16 cellular contexts compared by ENCODE assay signal in the genomic region with DNA sequence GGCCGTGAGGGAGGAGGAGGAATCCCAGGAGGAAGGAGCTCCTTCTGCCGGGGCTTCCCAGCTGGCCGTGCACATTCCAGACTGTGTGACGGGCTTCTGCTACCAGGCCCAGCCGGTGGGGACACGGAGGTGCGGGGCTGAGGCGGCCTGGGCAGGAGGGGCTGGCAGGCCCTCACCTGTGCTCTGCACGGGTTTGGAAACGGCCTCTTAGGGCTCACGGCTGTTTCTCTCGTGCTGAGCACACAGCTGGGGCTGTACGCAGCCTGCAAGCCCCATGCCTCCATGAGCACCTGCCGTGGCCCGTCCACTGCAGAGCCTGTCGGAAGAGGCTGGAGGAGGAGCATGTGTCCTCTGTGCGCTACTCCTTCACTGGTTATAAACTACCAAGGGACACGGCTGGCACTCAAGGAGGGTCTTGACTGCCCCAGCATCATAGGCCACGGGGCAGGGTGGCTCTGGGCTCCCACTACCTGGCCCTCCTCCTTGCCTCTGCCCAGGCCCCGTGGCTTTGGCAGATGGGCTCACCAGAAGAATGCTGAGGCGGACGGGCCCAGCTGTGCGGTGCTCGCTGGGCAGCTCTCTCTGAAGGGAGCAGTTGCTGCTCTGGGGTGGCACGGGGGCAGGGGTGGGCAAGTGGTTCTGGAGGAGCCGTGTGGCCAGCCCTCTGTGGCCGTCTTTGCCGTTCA. TPM values are rescaled to one million over a fixed set of nuclear protein-coding genes. Genes with fewer than 3 reads are reported as not detected.
DNase-seq lines count a peak whose midpoint lies in the region; ATAC-seq and TF ChIP-seq lines count a peak whose summit lies in the region.
"Had no signal": no experiment of that assay in that cellular context is flagged by ENCODE, and none has a peak within 500 bp of the region (broad histone marks: within the 10 kb centered on the region; RNA-seq: fewer than 3 reads in every experiment).

No MANE protein-coding gene starts in this region.

- no peaks in the 10 kb centered on the region for H3K9me3 ChIP-seq in trophoblast cell (ENCODE audit: insufficient read depth, low read depth, low read length)
- H3K9me3 ChIP-seq: gastrocnemius medialis had no signal

- no peak overlapping the region for H3K4ac ChIP-seq in trophoblast cell (ENCODE audit: low read depth, low read length)

- intact Hi-C loops in activated CD8-positive, alpha-beta T cell treated with anti-CD3 and anti-CD28 coated beads for 36 hours (cut with micrococcal nuclease): no loop called here
- intact Hi-C loops in activated B cell treated with CpG ODN at 0.5 μM for 24 hours (cut with micrococcal nuclease): no loop called here

- no peak overlapping the region for H3K27ac ChIP-seq in trophoblast cell (ENCODE audit: low read depth, low read length)
- H3K27ac ChIP-seq: gastrocnemius medialis, parathyroid adenoma, SK-N-MC had no signal

- H2BK5ac ChIP-seq in trophoblast cell (ENCODE audit: low read depth, low read length, poor library complexity): no peak overlapping the region

- H3K36me3 ChIP-seq in trophoblast cell (ENCODE audit: control insufficient read depth in 1 of 2, insufficient read depth in 2 of 2, low read length in 2 of 2): peaks cover 9 to 10% of the 10 kb centered on the region in 2 experiments

- no peak overlapping the region for H3K4me3 Mint-ChIP-seq in activated CD8-positive, alpha-beta T cell treated with anti-CD3 and anti-CD28 coated beads, Interleukin-2, amount 10 ng/mL, durations not matched to agents 7 days and 5 days
- no peak overlapping the region for H3K4me3 Mint-ChIP-seq in activated CD8-positive, alpha-beta T cell treated with anti-CD3 and anti-CD28 coated beads for 36 hours
- H3K4me3 Mint-ChIP-seq in activated B cell treated with CpG ODN at 0.5 μM for 24 hours (no peak overlapping the region), nephron progenitor cell (no peak overlapping the region)
- no peak overlapping the region for H3K4me3 Mint-ChIP-seq in stimulated activated effector memory CD8-positive, alpha-beta T cell treated with anti-CD3 and anti-CD28 coated beads, Interleukin-12 subunit alpha, Interleukin-12 subunit beta, amount 100 ng/mL, for 72 hours
- H3K4me3 Mint-ChIP-seq: central memory CD8-positive, alpha-beta T cell had no signal

- WGBS in trophoblast cell (ENCODE audit: extremely low coverage, insufficient coverage, insufficient read length): no CpG with 5 or more reads among the region's 28 CpGs

- H4K91ac ChIP-seq in trophoblast cell (ENCODE audit: low read depth, low read length): no peak overlapping the region

- peak; percentile 8 for DNase-seq in activated CD8-positive, alpha-beta T cell treated with anti-CD3 and anti-CD28 coated beads, Interleukin-2, amount 10 ng/mL, durations not matched to agents 7 days and 5 days
- no peak for DNase-seq in activated CD8-positive, alpha-beta T cell treated with anti-CD3 and anti-CD28 coated beads for 36 hours
- DNase-seq in activated B cell treated with CpG ODN at 0.5 μM for 24 hours (peak; percentile 8), left lobe of liver (ENCODE audit: low spot score) (peak; percentile 36), trophoblast cell (no peak), nephron progenitor cell (no peak)
- DNase-seq in stimulated activated effector memory CD8-positive, alpha-beta T cell treated with anti-CD3 and anti-CD28 coated beads, Interleukin-12 subunit alpha, Interleukin-12 subunit beta, amount 100 ng/mL, for 72 hours (ENCODE audit: low spot score in 2 of 2): peak; percentile 1 to 37
- DNase-seq: CD4-positive, alpha-beta memory T cell; gastrocnemius medialis; Kasumi-1; NCI-H1694 treated with DMSO at 0.1 percent for 48 hours; NCI-H510A had no signal

- no peak overlapping the region for H3K14ac ChIP-seq in trophoblast cell (ENCODE audit: low read length)

- peaks cover 12% of the 10 kb centered on the region for H3K36me3 Mint-ChIP-seq in activated CD8-positive, alpha-beta T cell treated with anti-CD3 and anti-CD28 coated beads, Interleukin-2, amount 10 ng/mL, durations not matched to agents 7 days and 5 days (ENCODE audit: low read depth)
- peaks cover 5% of the 10 kb centered on the region for H3K36me3 Mint-ChIP-seq in activated CD8-positive, alpha-beta T cell treated with anti-CD3 and anti-CD28 coated beads for 36 hours (ENCODE audit: low read depth)
- H3K36me3 Mint-ChIP-seq in activated B cell treated with CpG ODN at 0.5 μM for 24 hours (ENCODE audit: low read depth) (peaks cover 20% of the 10 kb centered on the region), nephron progenitor cell (ENCODE audit: low read depth) (peaks cover 39% of the 10 kb centered on the region)
- H3K36me3 Mint-ChIP-seq in stimulated activated effector memory CD8-positive, alpha-beta T cell treated with anti-CD3 and anti-CD28 coated beads, Interleukin-12 subunit alpha, Interleukin-12 subunit beta, amount 100 ng/mL, for 72 hours: peaks cover 19% of the 10 kb centered on the region

- H3K23ac ChIP-seq in trophoblast cell (ENCODE audit: low read length): no peak overlapping the region

- H3K4me3 ChIP-seq in trophoblast cell (ENCODE audit: low read depth, low read length): no peak overlapping the region
- H3K4me3 ChIP-seq: gastrocnemius medialis, SK-N-MC had no signal

- no peaks in the 10 kb centered on the region for H3K79me2 ChIP-seq in trophoblast cell (ENCODE audit: control insufficient read depth, insufficient read depth, low read length, poor library complexity)
- H3K79me2 ChIP-seq: parathyroid adenoma had no signal

- H3K9me3 Mint-ChIP-seq in activated CD8-positive, alpha-beta T cell treated with anti-CD3 and anti-CD28 coated beads, Interleukin-2, amount 10 ng/mL, durations not matched to agents 7 days and 5 days (ENCODE audit: insufficient read depth): no peaks in the 10 kb centered on the region
- no peaks in the 10 kb centered on the region for H3K9me3 Mint-ChIP-seq in activated CD8-positive, alpha-beta T cell treated with anti-CD3 and anti-CD28 coated beads for 36 hours
- H3K9me3 Mint-ChIP-seq in activated B cell treated with CpG ODN at 0.5 μM for 24 hours: no peaks in the 10 kb centered on the region
- no peaks in the 10 kb centered on the region for H3K9me3 Mint-ChIP-seq in stimulated activated effector memory CD8-positive, alpha-beta T cell treated with anti-CD3 and anti-CD28 coated beads, Interleukin-12 subunit alpha, Interleukin-12 subunit beta, amount 100 ng/mL, for 72 hours
- peaks cover 19% of the 10 kb centered on the region for H3K9me3 Mint-ChIP-seq in nephron progenitor cell
- H3K9me3 Mint-ChIP-seq: central memory CD8-positive, alpha-beta T cell had no signal

- H3K27ac Mint-ChIP-seq in activated CD8-positive, alpha-beta T cell treated with anti-CD3 and anti-CD28 coated beads, Interleukin-2, amount 10 ng/mL, durations not matched to agents 7 days and 5 days: no peak overlapping the region
- no peak overlapping the region for H3K27ac Mint-ChIP-seq in activated CD8-positive, alpha-beta T cell treated with anti-CD3 and anti-CD28 coated beads for 36 hours
- H3K27ac Mint-ChIP-seq in activated B cell treated with CpG ODN at 0.5 μM for 24 hours (no peak overlapping the region), nephron progenitor cell (no peak overlapping the region)
- H3K27ac Mint-ChIP-seq in stimulated activated effector memory CD8-positive, alpha-beta T cell treated with anti-CD3 and anti-CD28 coated beads, Interleukin-12 subunit alpha, Interleukin-12 subunit beta, amount 100 ng/mL, for 72 hours: no peak overlapping the region

- H3K79me1 ChIP-seq in trophoblast cell (ENCODE audit: low read length): no peaks in the 10 kb centered on the region

- no peak overlapping the region for H3K18ac ChIP-seq in trophoblast cell (ENCODE audit: low read length)

- no peaks in the 10 kb centered on the region for H3K27me3 Mint-ChIP-seq in activated CD8-positive, alpha-beta T cell treated with anti-CD3 and anti-CD28 coated beads, Interleukin-2, amount 10 ng/mL, durations not matched to agents 7 days and 5 days (ENCODE audit: low read depth)
- H3K27me3 Mint-ChIP-seq in activated CD8-positive, alpha-beta T cell treated with anti-CD3 and anti-CD28 coated beads for 36 hours: no peaks in the 10 kb centered on the region
- H3K27me3 Mint-ChIP-seq in activated B cell treated with CpG ODN at 0.5 μM for 24 hours: no peaks in the 10 kb centered on the region
- H3K27me3 Mint-ChIP-seq in nephron progenitor cell (ENCODE audit: low read depth, poor library complexity): peaks cover 14% of the 10 kb centered on the region
- H3K27me3 Mint-ChIP-seq: CD4-positive, alpha-beta memory T cell; central memory CD8-positive, alpha-beta T cell had no signal

- H3K4me1 ChIP-seq in trophoblast cell (ENCODE audit: control insufficient read depth in 1 of 2, insufficient read depth in 2 of 2, low read length in 2 of 2): peaks cover 2 to 7% of the 10 kb centered on the region in 2 experiments
- H3K4me1 ChIP-seq: gastrocnemius medialis, parathyroid adenoma had no signal

- CTCF ChIA-PET in activated CD8-positive, alpha-beta T cell treated with anti-CD3 and anti-CD28 coated beads, Interleukin-2, amount 10 ng/mL, durations not matched to agents 7 days and 5 days (lab: Charles Lee): no interaction called here
- CTCF ChIA-PET in activated CD8-positive, alpha-beta T cell treated with anti-CD3 and anti-CD28 coated beads for 36 hours (lab: Charles Lee): no interaction called here
- CTCF ChIA-PET in activated B cell treated with CpG ODN at 0.5 μM for 24 hours (lab: Charles Lee): no interaction called here

- H4K8ac ChIP-seq in trophoblast cell (ENCODE audit: low read depth, low read length): no peak overlapping the region

- TF ChIP-seq CTCF in activated CD8-positive, alpha-beta T cell treated with anti-CD3 and anti-CD28 coated beads for 36 hours (IDR thresholded peaks at IDR 0.05): no peak
- no peak for TF ChIP-seq CTCF in activated B cell treated with CpG ODN at 0.5 μM for 24 hours (IDR thresholded peaks at IDR 0.05)
- no peak for TF ChIP-seq CTCF in nephron progenitor cell (IDR thresholded peaks at IDR 0.05)

- H2AFZ ChIP-seq in trophoblast cell (ENCODE audit: insufficient read depth, low read length, poor library complexity): no peak overlapping the region
- H2AFZ ChIP-seq: parathyroid adenoma had no signal

- H4K12ac ChIP-seq in trophoblast cell (ENCODE audit: low read depth, low read length): no peak overlapping the region

- no peak overlapping the region for H3K9ac ChIP-seq in trophoblast cell (ENCODE audit: low read length)
- H3K9ac ChIP-seq: parathyroid adenoma had no signal

- H2AK5ac ChIP-seq in trophoblast cell (ENCODE audit: low read length): no peak overlapping the region

- no peak overlapping the region for H2BK12ac ChIP-seq in trophoblast cell (ENCODE audit: low read length)

- H3K4me1 Mint-ChIP-seq in activated CD8-positive, alpha-beta T cell treated with anti-CD3 and anti-CD28 coated beads, Interleukin-2, amount 10 ng/mL, durations not matched to agents 7 days and 5 days (ENCODE audit: low read depth): peaks cover 3% of the 10 kb centered on the region
- H3K4me1 Mint-ChIP-seq in activated CD8-positive, alpha-beta T cell treated with anti-CD3 and anti-CD28 coated beads for 36 hours (ENCODE audit: low read depth): no peaks in the 10 kb centered on the region
- H3K4me1 Mint-ChIP-seq in activated B cell treated with CpG ODN at 0.5 μM for 24 hours (peaks cover 3% of the 10 kb centered on the region), nephron progenitor cell (peaks cover 31% of the 10 kb centered on the region)
- no peaks in the 10 kb centered on the region for H3K4me1 Mint-ChIP-seq in stimulated activated effector memory CD8-positive, alpha-beta T cell treated with anti-CD3 and anti-CD28 coated beads, Interleukin-12 subunit alpha, Interleukin-12 subunit beta, amount 100 ng/mL, for 72 hours
- H3K4me1 Mint-ChIP-seq: central memory CD8-positive, alpha-beta T cell had no signal

- no peak overlapping the region for H2BK120ac ChIP-seq in trophoblast cell (ENCODE audit: insufficient read depth, low read length, poor library complexity)

- no peak overlapping the region for H3K4me2 ChIP-seq in trophoblast cell (ENCODE audit: low read length)

- no peak for ATAC-seq in activated CD8-positive, alpha-beta T cell treated with anti-CD3 and anti-CD28 coated beads, Interleukin-2, amount 10 ng/mL, durations not matched to agents 7 days and 5 days
- no peak for ATAC-seq in activated CD8-positive, alpha-beta T cell treated with anti-CD3 and anti-CD28 coated beads for 36 hours
- no peak for ATAC-seq in activated B cell treated with CpG ODN at 0.5 μM for 24 hours (ENCODE audit: low read depth)
- ATAC-seq in left lobe of liver: no peak
- ATAC-seq in stimulated activated effector memory CD8-positive, alpha-beta T cell treated with anti-CD3 and anti-CD28 coated beads, Interleukin-12 subunit alpha, Interleukin-12 subunit beta, amount 100 ng/mL, for 72 hours: no peak
- ATAC-seq in HG03354 (IDR thresholded peaks at IDR 0.05; ENCODE audit: poor library complexity, severe bottlenecking, unreplicated experiment): no peak
- ATAC-seq: gastrocnemius medialis had no signal

- POLR2A ChIA-PET in activated CD8-positive, alpha-beta T cell treated with anti-CD3 and anti-CD28 coated beads, Interleukin-2, amount 10 ng/mL, durations not matched to agents 7 days and 5 days (lab: Charles Lee): no interaction called here
- POLR2A ChIA-PET in activated CD8-positive, alpha-beta T cell treated with anti-CD3 and anti-CD28 coated beads for 36 hours (lab: Charles Lee): no interaction called here
- POLR2A ChIA-PET in activated B cell treated with CpG ODN at 0.5 μM for 24 hours (lab: Charles Lee): no interaction called here

- H3K27me3 ChIP-seq in trophoblast cell (ENCODE audit: insufficient read depth, low read length): no peaks in the 10 kb centered on the region
- H3K27me3 ChIP-seq: gastrocnemius medialis had no signal

RNA-seq across cellular contexts. Expression of gene NPEPL1, which starts 15.8 kb away (rescaled TPM):
- total RNA-seq in activated CD8-positive, alpha-beta T cell treated with anti-CD3 and anti-CD28 coated beads, Interleukin-2, amount 10 ng/mL, durations not matched to agents 7 days and 5 days: 10 to 100 TPM; 22.9 to 26.8 TPM
- total RNA-seq in activated CD8-positive, alpha-beta T cell treated with anti-CD3 and anti-CD28 coated beads for 36 hours: 10 to 100 TPM; 15.4 to 17.1 TPM
- total RNA-seq in activated B cell treated with CpG ODN at 0.5 μM for 24 hours (18.7 and 21.5 TPM in 2 replicates), left lobe of liver (12.8 TPM)
- 11.3 and 12.1 TPM in 2 replicates for polyA plus RNA-seq in trophoblast cell (2013)

RNA-seq across cellular contexts. Expression of gene STX16, which starts 57.3 kb away (rescaled TPM):
- 100 to 1,000 TPM; 128 to 136 TPM for total RNA-seq in activated CD8-positive, alpha-beta T cell treated with anti-CD3 and anti-CD28 coated beads, Interleukin-2, amount 10 ng/mL, durations not matched to agents 7 days and 5 days
- total RNA-seq in activated CD8-positive, alpha-beta T cell treated with anti-CD3 and anti-CD28 coated beads for 36 hours: 100 to 1,000 TPM; 108 to 109 TPM
- total RNA-seq in activated B cell treated with CpG ODN at 0.5 μM for 24 hours: 71.4 and 77.4 TPM in 2 replicates
- total RNA-seq in left lobe of liver: 25.7 TPM
- polyA plus RNA-seq in trophoblast cell (2013): 26.9 and 28.5 TPM in 2 replicates

Comparison
In these comparisons a context has a peak if more than half of its experiments do, and no peak if none do; other contexts are left out.
1. DNase-seq: peak in activated CD8-positive, alpha-beta T cell treated with anti-CD3 and anti-CD28 coated beads, Interleukin-2, amount 10 ng/mL, durations not matched to agents 7 days and 5 days (single experiment), activated B cell treated with CpG ODN at 0.5 μM for 24 hours (single experiment), left lobe of liver (single experiment) and stimulated activated effector memory CD8-positive, alpha-beta T cell treated with anti-CD3 and anti-CD28 coated beads, Interleukin-12 subunit alpha, Interleukin-12 subunit beta, amount 100 ng/mL, for 72 hours (2 of 2); none in activated CD8-positive, alpha-beta T cell treated with anti-CD3 and anti-CD28 coated beads for 36 hours (single experiment), trophoblast cell (0 of 2) and nephron progenitor cell (single experiment).